Comparison of ENCODE assay signal across 18 cellular contexts in the genomic region with DNA sequence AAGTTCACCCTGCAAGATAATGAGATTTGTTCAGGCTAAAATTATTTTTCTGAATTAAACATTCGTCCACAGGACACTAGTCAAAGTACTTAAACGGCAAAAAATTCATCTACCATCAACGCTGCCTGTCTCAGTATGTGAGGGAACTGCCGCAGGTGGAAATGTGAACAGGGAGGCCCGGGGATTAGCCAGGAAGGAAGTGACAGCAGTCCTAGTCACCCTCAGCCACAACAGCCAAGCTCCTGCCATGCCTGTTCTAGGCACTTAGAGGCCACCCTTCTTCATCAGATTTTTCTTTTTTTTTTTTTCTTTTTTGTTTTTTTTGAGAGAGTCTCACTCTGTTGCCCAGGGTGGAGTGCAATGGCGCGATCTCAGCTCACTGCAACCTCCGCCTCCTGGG. TPM values are rescaled to one million over a fixed set of nuclear protein-coding genes. Genes with fewer than 3 reads are reported as not detected.
A peak's percentile ranks its signal among the peaks of the same experiment; 100 is the strongest.
DNase-seq lines count a peak whose midpoint lies in the region; ATAC-seq lines count a peak whose summit lies in the region.
"Had no signal": no experiment of that assay in that cellular context is flagged by ENCODE, and none has a peak within 500 bp of the region (broad histone marks: within the 10 kb centered on the region; RNA-seq: fewer than 3 reads in every experiment).

No MANE protein-coding gene starts in this region.

- no peaks in the 10 kb centered on the region for H3K9me3 ChIP-seq in trophoblast cell (ENCODE audit: insufficient read depth, low read depth, low read length)
- H3K9me3 ChIP-seq: MG63 had no signal

- H3K18ac ChIP-seq in trophoblast cell (ENCODE audit: low read length) = no peak overlapping the region

- H3K4ac ChIP-seq in trophoblast cell (ENCODE audit: low read depth, low read length) = no peak overlapping the region

- H4K8ac ChIP-seq in trophoblast cell (ENCODE audit: low read depth, low read length) = no peak overlapping the region

- H2BK5ac ChIP-seq in trophoblast cell (ENCODE audit: low read depth, low read length, poor library complexity) = no peak overlapping the region

- H3K14ac ChIP-seq in trophoblast cell (ENCODE audit: low read length) = no peak overlapping the region

- H3K79me2 ChIP-seq in trophoblast cell (ENCODE audit: control insufficient read depth, insufficient read depth, low read length, poor library complexity) = no peaks in the 10 kb centered on the region

- no peak overlapping the region for H4K91ac ChIP-seq in trophoblast cell (ENCODE audit: low read depth, low read length)

- no peaks in the 10 kb centered on the region for H3K4me1 ChIP-seq in trophoblast cell (ENCODE audit: control insufficient read depth in 1 of 2, insufficient read depth in 2 of 2, low read length in 2 of 2)

- H3K4me2 ChIP-seq in trophoblast cell (ENCODE audit: low read length) = no peak overlapping the region

- H3K23ac ChIP-seq in trophoblast cell (ENCODE audit: low read length) = no peak overlapping the region

- peaks cover 8 to 10% of the 10 kb centered on the region in 2 experiments for H3K36me3 ChIP-seq in trophoblast cell (ENCODE audit: control insufficient read depth in 1 of 2, insufficient read depth in 2 of 2, low read length in 2 of 2)

- no peak overlapping the region for H3K4me3 ChIP-seq in trophoblast cell (ENCODE audit: low read depth, low read length)
- H3K4me3 ChIP-seq: MG63 had no signal

- no peak overlapping the region for H2AFZ ChIP-seq in trophoblast cell (ENCODE audit: insufficient read depth, low read length, poor library complexity)

- H2BK120ac ChIP-seq in trophoblast cell (ENCODE audit: insufficient read depth, low read length, poor library complexity) = no peak overlapping the region

- no peak overlapping the region for H2AK5ac ChIP-seq in trophoblast cell (ENCODE audit: low read length)

- in situ Hi-C loops in KBM-7 (cut with MboI; ENCODE audit: low pct_unique_long_range_greater_than_20kb, low sequenced_read_pairs) = no loop called here

- H3K4me3 Mint-ChIP-seq in activated CD4-positive, alpha-beta T cell treated with anti-CD3 and anti-CD28 coated beads, Interleukin-2, amount 10 ng/mL, durations not matched to agents 24 days and 14 days = no peak overlapping the region
- H3K4me3 Mint-ChIP-seq: CD4-positive, alpha-beta T cell; nephron progenitor cell; type B pancreatic cell had no signal

- H3K36me3 Mint-ChIP-seq in activated CD4-positive, alpha-beta T cell treated with anti-CD3 and anti-CD28 coated beads, Interleukin-2, amount 10 ng/mL, durations not matched to agents 24 days and 14 days (ENCODE audit: low read depth) = peaks cover 49% of the 10 kb centered on the region
- H3K36me3 Mint-ChIP-seq: type B pancreatic cell had no signal

- H3K27ac Mint-ChIP-seq in activated CD4-positive, alpha-beta T cell treated with anti-CD3 and anti-CD28 coated beads, Interleukin-2, amount 10 ng/mL, durations not matched to agents 24 days and 14 days = peak overlapping the region; percentile 75
- H3K27ac Mint-ChIP-seq: CD4-positive, alpha-beta T cell; type B pancreatic cell had no signal

- peaks cover 30% of the 10 kb centered on the region for H3K4me1 Mint-ChIP-seq in activated CD4-positive, alpha-beta T cell treated with anti-CD3 and anti-CD28 coated beads, Interleukin-2, amount 10 ng/mL, durations not matched to agents 24 days and 14 days

- no CpG with 5 or more reads among the region's 8 CpGs for WGBS in trophoblast cell (ENCODE audit: extremely low coverage, insufficient coverage, insufficient read length)

- H4K12ac ChIP-seq in trophoblast cell (ENCODE audit: low read depth, low read length) = no peak overlapping the region

- H3K27ac ChIP-seq in trophoblast cell (ENCODE audit: low read depth, low read length) = no peak overlapping the region

- ATAC-seq in activated CD4-positive, CD25-positive, alpha-beta regulatory T cell treated with anti-CD3 and anti-CD28 coated beads, Interleukin-2, amount 50 U/mL, for 24 hours = peak; percentile 42 to 52
- no peak for ATAC-seq in HG03354 (IDR thresholded peaks at IDR 0.05; ENCODE audit: poor library complexity, severe bottlenecking, unreplicated experiment)
- ATAC-seq: Panc1 had no signal

- intact Hi-C loops in activated CD4-positive, alpha-beta T cell treated with anti-CD3 and anti-CD28 coated beads, Interleukin-2, amount 10 ng/mL, durations not matched to agents 24 days and 14 days (cut with micrococcal nuclease) = no loop called here

- H3K27me3 ChIP-seq in trophoblast cell (ENCODE audit: insufficient read depth, low read length) = no peaks in the 10 kb centered on the region
- H3K27me3 ChIP-seq: MG63 had no signal

- H3K27me3 Mint-ChIP-seq in activated CD4-positive, alpha-beta T cell treated with anti-CD3 and anti-CD28 coated beads, Interleukin-2, amount 10 ng/mL, durations not matched to agents 24 days and 14 days = no peaks in the 10 kb centered on the region
- H3K27me3 Mint-ChIP-seq: CD4-positive, alpha-beta T cell; type B pancreatic cell had no signal

- DNase-seq in activated CD4-positive, CD25-positive, alpha-beta regulatory T cell (lab: John Stamatoyannopoulos, UW) = no peak
- DNase-seq in KBM-7 = peak; percentile 55
- no peak for DNase-seq in activated CD4-positive, alpha-beta T cell treated with anti-CD3 and anti-CD28 coated beads, Interleukin-2, amount 10 ng/mL, durations not matched to agents 24 days and 14 days
- DNase-seq in dermis microvascular lymphatic vessel endothelial cell (ENCODE audit: low read depth in 2 of 2) = peak; percentile 48 to 73
- no peak for DNase-seq in trophoblast cell
- no peak for DNase-seq in NCI-H82 treated with DMSO at 0.1 percent for 48 hours (lab: John Stamatoyannopoulos, UW; ENCODE audit: unreplicated experiment)
- DNase-seq: CD4-positive, alpha-beta T cell; cortex of kidney; head of caudate nucleus; islet precursor cell; mesenchymal stem cell; MG63; nephron progenitor cell; retina had no signal

- H3K9me3 Mint-ChIP-seq in activated CD4-positive, alpha-beta T cell treated with anti-CD3 and anti-CD28 coated beads, Interleukin-2, amount 10 ng/mL, durations not matched to agents 24 days and 14 days = no peaks in the 10 kb centered on the region
- H3K9me3 Mint-ChIP-seq: CD4-positive, alpha-beta T cell; nephron progenitor cell; type B pancreatic cell had no signal

- no peaks in the 10 kb centered on the region for H3K79me1 ChIP-seq in trophoblast cell (ENCODE audit: low read length)

- no peak overlapping the region for H3K9ac ChIP-seq in trophoblast cell (ENCODE audit: low read length)

- no peak overlapping the region for H2BK12ac ChIP-seq in trophoblast cell (ENCODE audit: low read length)

RNA-seq across cellular contexts. Expression of gene NUDT5, which starts 9.4 kb away (rescaled TPM):
- 123 and 128 TPM in 2 replicates for total RNA-seq in activated CD4-positive, alpha-beta T cell treated with anti-CD3 and anti-CD28 coated beads, Interleukin-2, amount 10 ng/mL, durations not matched to agents 24 days and 14 days
- 39.9 and 43.6 TPM in 2 replicates for total RNA-seq in dermis microvascular lymphatic vessel endothelial cell
- polyA plus RNA-seq in trophoblast cell (2013) = 69.0 and 70.2 TPM in 2 replicates

RNA-seq across cellular contexts. Expression of gene CDC123, which starts 9.7 kb away (rescaled TPM):
- 184 and 185 TPM in 2 replicates for total RNA-seq in activated CD4-positive, alpha-beta T cell treated with anti-CD3 and anti-CD28 coated beads, Interleukin-2, amount 10 ng/mL, durations not matched to agents 24 days and 14 days
- total RNA-seq in dermis microvascular lymphatic vessel endothelial cell = 158 and 193 TPM in 2 replicates
- polyA plus RNA-seq in trophoblast cell (2013) = 95.4 and 98.0 TPM in 2 replicates

RNA-seq across cellular contexts. Expression of gene SEC61A2, which starts 56.8 kb away (rescaled TPM):
- 13.3 and 21.2 TPM in 2 replicates for total RNA-seq in activated CD4-positive, alpha-beta T cell treated with anti-CD3 and anti-CD28 coated beads, Interleukin-2, amount 10 ng/mL, durations not matched to agents 24 days and 14 days
- 3.5 and 6.4 TPM in 2 replicates for total RNA-seq in dermis microvascular lymphatic vessel endothelial cell
- polyA plus RNA-seq in trophoblast cell (2013) = 9.5 and 9.9 TPM in 2 replicates

Comparison
In these comparisons a context has a peak if more than half of its experiments do, and no peak if none do; other contexts are left out.
1. DNase-seq: peak in KBM-7 (single experiment) and dermis microvascular lymphatic vessel endothelial cell (2 of 2); none in activated CD4-positive, CD25-positive, alpha-beta regulatory T cell (0 of 4), activated CD4-positive, alpha-beta T cell treated with anti-CD3 and anti-CD28 coated beads, Interleukin-2, amount 10 ng/mL, durations not matched to agents 24 days and 14 days (single experiment), trophoblast cell (0 of 2) and NCI-H82 treated with DMSO at 0.1 percent for 48 hours (single experiment).